14 cellular contexts compared by ENCODE assay signal in the genomic region with DNA sequence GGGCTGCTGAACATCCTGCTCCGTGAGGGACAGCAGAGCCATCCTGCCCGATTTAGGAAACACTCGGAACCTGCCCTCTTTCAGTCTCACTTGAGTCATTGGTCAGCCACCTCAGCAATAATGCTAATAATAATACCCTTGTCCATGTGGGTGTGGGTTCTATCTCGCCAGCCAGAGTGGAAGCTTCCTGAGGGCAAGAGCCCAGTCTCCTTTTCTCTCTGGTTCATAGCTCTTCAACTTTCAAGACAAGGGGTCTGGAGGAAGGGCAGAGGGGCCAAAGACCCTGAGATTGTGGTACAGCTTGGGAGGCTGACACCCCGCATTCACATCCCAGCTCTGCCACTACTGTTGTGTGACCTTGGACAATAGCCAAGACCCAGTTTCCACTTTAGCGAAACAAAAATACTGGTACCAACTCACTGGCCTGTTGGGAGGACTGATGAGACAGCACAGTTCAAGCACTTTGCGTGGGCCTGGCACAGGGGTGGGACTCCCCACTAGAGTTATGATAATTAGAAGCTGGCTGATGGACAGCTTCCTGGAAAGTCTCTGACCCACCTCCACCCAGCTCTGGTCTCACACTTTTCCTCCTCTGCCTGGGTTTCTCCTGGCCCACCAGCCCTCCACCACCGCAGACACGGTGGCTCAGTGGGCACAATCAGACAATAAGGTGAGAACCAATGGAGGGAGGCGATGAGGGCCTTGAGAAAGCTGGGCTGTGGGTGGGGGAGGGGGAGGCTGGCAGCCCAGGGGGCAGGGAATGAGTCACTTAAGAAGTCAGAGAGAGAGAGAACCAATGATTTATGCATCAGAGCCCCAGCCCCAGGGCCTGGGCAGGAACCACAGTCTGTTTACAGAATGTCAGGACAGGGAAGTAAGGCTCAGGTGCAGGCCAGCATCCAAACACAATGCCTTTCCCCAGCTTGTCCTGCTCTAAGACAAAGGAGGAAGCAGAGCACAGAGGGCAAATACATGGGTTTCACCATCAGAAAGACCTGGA. TPM values are rescaled to one million over a fixed set of nuclear protein-coding genes. Genes with fewer than 3 reads are reported as not detected.
A peak's percentile ranks its signal among the peaks of the same experiment; 100 is the strongest.
DNase-seq lines count a peak whose midpoint lies in the region; ATAC-seq, FAIRE-seq and TF ChIP-seq lines count a peak whose summit lies in the region.
"Had no signal": no experiment of that assay in that cellular context is flagged by ENCODE, and none has a peak within 500 bp of the region (broad histone marks: within the 10 kb centered on the region; RNA-seq: fewer than 3 reads in every experiment).

No MANE protein-coding gene starts in this region.

- H2AFZ ChIP-seq in astrocyte (ENCODE audit: low read depth, low read length) = no peak overlapping the region

- no peaks in the 10 kb centered on the region for H4K20me1 ChIP-seq in astrocyte (ENCODE audit: insufficient read depth, low read length)

- CTCF ChIA-PET in T-cell (lab: Charles Lee) = interaction anchor here in 1 of 2 donors (0.6 kb wide), 1 partner anchor 160 kb away, joined by 4 read pairs; no protein-coding TSS in a partner anchor

- ATAC-seq in stimulated activated naive CD8-positive, alpha-beta T cell treated with anti-CD3 and anti-CD28 coated beads, Interleukin-15, Interleukin-2, amounts not matched to agents 100 U/mL and 50 U/mL, for 24 hours = no peak
- no peak for ATAC-seq in stimulated activated naive CD8-positive, alpha-beta T cell treated with anti-CD3 and anti-CD28 coated beads, Interleukin-15, amount 100 ng/mL, for 72 hours
- ATAC-seq in HG03045 (IDR thresholded peaks at IDR 0.05; ENCODE audit: unreplicated experiment) (no peak), GM19455 (IDR thresholded peaks at IDR 0.05; ENCODE audit: unreplicated experiment) (no peak), T-cell (replicated peaks in 1 of 4) (no peak)
- ATAC-seq: right cardiac atrium had no signal

- peaks cover 7% of the 10 kb centered on the region for H3K4me1 ChIP-seq in astrocyte (ENCODE audit: insufficient read depth, low read length)
- H3K4me1 ChIP-seq: colonic mucosa had no signal

- H3K4me1 Mint-ChIP-seq in stimulated activated naive CD8-positive, alpha-beta T cell treated with anti-CD3 and anti-CD28 coated beads, Interleukin-15, amount 100 ng/mL, for 72 hours = peaks cover 4% of the 10 kb centered on the region
- peaks cover 6% of the 10 kb centered on the region for H3K4me1 Mint-ChIP-seq in astrocyte (ENCODE audit: low read depth, unreplicated experiment)
- no peaks in the 10 kb centered on the region for H3K4me1 Mint-ChIP-seq in T-cell
- H3K4me1 Mint-ChIP-seq: CD4-positive, CD25-positive, alpha-beta regulatory T cell had no signal

- no peak overlapping the region for H3K4me3 ChIP-seq in astrocyte (ENCODE audit: insufficient read depth, low read depth, low read length)
- H3K4me3 ChIP-seq: colonic mucosa had no signal

- H3K27me3 ChIP-seq in astrocyte (ENCODE audit: insufficient read depth, low read length) = peaks cover 3% of the 10 kb centered on the region
- H3K27me3 ChIP-seq: colonic mucosa had no signal

- H3K36me3 Mint-ChIP-seq in astrocyte (ENCODE audit: low read depth, unreplicated experiment) (no peaks in the 10 kb centered on the region), T-cell (no peaks in the 10 kb centered on the region)
- H3K36me3 Mint-ChIP-seq: CD4-positive, CD25-positive, alpha-beta regulatory T cell had no signal

- no peak overlapping the region for H3K9ac ChIP-seq in astrocyte (ENCODE audit: low read length)

- H3K79me2 ChIP-seq in astrocyte (ENCODE audit: insufficient read depth, low read length) = no peaks in the 10 kb centered on the region

- H3K9me3 ChIP-seq in astrocyte (ENCODE audit: insufficient read depth, low read depth, low read length) = no peaks in the 10 kb centered on the region
- H3K9me3 ChIP-seq: colonic mucosa had no signal

- H3K4me3 Mint-ChIP-seq in stimulated activated naive CD8-positive, alpha-beta T cell treated with anti-CD3 and anti-CD28 coated beads, Interleukin-15, amount 100 ng/mL, for 72 hours = no peak overlapping the region
- no peak overlapping the region for H3K4me3 Mint-ChIP-seq in astrocyte (ENCODE audit: unreplicated experiment)
- no peak overlapping the region for H3K4me3 Mint-ChIP-seq in T-cell
- H3K4me3 Mint-ChIP-seq: CD4-positive, CD25-positive, alpha-beta regulatory T cell had no signal

- no peaks in the 10 kb centered on the region for H3K36me3 ChIP-seq in astrocyte (ENCODE audit: insufficient read depth, low read length)
- H3K36me3 ChIP-seq: colonic mucosa had no signal

- TF ChIP-seq CTCF in astrocyte (IDR thresholded peaks at IDR 0.05; ENCODE audit: insufficient read depth, low read depth, low read length) = no peak

- TF ChIP-seq POLR2A in GM12892 (IDR thresholded peaks at IDR 0.05; ENCODE audit: low read depth, low read length) = no peak

- peaks cover 12% of the 10 kb centered on the region for H3K27me3 Mint-ChIP-seq in stimulated activated naive CD8-positive, alpha-beta T cell treated with anti-CD3 and anti-CD28 coated beads, Interleukin-15, amount 100 ng/mL, for 72 hours
- H3K27me3 Mint-ChIP-seq in astrocyte (ENCODE audit: low read depth, unreplicated experiment) = peaks cover 55% of the 10 kb centered on the region
- peaks cover 0 to 5% of the 10 kb centered on the region in 2 donors for H3K27me3 Mint-ChIP-seq in T-cell
- H3K27me3 Mint-ChIP-seq: CD4-positive, CD25-positive, alpha-beta regulatory T cell had no signal

- no peaks in the 10 kb centered on the region for H3K9me3 Mint-ChIP-seq in stimulated activated naive CD8-positive, alpha-beta T cell treated with anti-CD3 and anti-CD28 coated beads, Interleukin-15, amount 100 ng/mL, for 72 hours
- no peaks in the 10 kb centered on the region for H3K9me3 Mint-ChIP-seq in astrocyte (ENCODE audit: unreplicated experiment)
- H3K9me3 Mint-ChIP-seq in T-cell = no peaks in the 10 kb centered on the region
- H3K9me3 Mint-ChIP-seq: CD4-positive, CD25-positive, alpha-beta regulatory T cell had no signal

- FAIRE-seq in astrocyte (lab: Jason Lieb, UNC) (no peak), GM12892 (lab: Jason Lieb, UNC) (no peak)
- FAIRE-seq: islet of Langerhans had no signal

- H3K4me2 ChIP-seq in astrocyte (ENCODE audit: low read length) = peak overlapping the region; percentile 32

- POLR2A ChIA-PET in T-cell (lab: Charles Lee) = no interaction called here

- H3K27ac Mint-ChIP-seq in stimulated activated naive CD8-positive, alpha-beta T cell treated with anti-CD3 and anti-CD28 coated beads, Interleukin-15, amount 100 ng/mL, for 72 hours = peak overlapping the region in 1 of 2 donors; percentile 31
- H3K27ac Mint-ChIP-seq in astrocyte (ENCODE audit: unreplicated experiment) (no peak overlapping the region), T-cell (no peak overlapping the region)
- H3K27ac Mint-ChIP-seq: CD4-positive, CD25-positive, alpha-beta regulatory T cell had no signal

- peak; percentile 17 for DNase-seq in stimulated activated naive CD8-positive, alpha-beta T cell treated with anti-CD3 and anti-CD28 coated beads, Interleukin-15, Interleukin-2, amounts not matched to agents 100 U/mL and 50 U/mL, for 24 hours
- no peak for DNase-seq in stimulated activated naive CD8-positive, alpha-beta T cell treated with anti-CD3 and anti-CD28 coated beads, Interleukin-15, amount 100 ng/mL, for 72 hours
- peak; percentile 36 for DNase-seq in astrocyte (ENCODE audit: low read depth)
- DNase-seq in iPS-NIHi7 (ENCODE audit: extremely low spot score) = peak; percentile 49
- no peak for DNase-seq in GM12892 (ENCODE audit: insufficient read length)
- DNase-seq in T-cell = no peak
- DNase-seq: activated CD8-positive, alpha-beta memory T cell treated with anti-CD3 and anti-CD28 coated beads, Interleukin-2, amount 50 U/mL, for 48 hours; CD4-positive, CD25-positive, alpha-beta regulatory T cell; colonic mucosa; right cardiac atrium; stimulated activated CD8-positive, alpha-beta memory T cell treated with anti-CD3 and anti-CD28 coated beads, Interleukin-4, amount 100 ng/mL, for 48 hours had no signal

- H3K27ac ChIP-seq in astrocyte (ENCODE audit: low read depth, low read length) = no peak overlapping the region
- H3K27ac ChIP-seq: colonic mucosa had no signal

RNA-seq across cellular contexts. Expression of gene FAIM2, which starts 9.6 kb away (rescaled TPM):
- 0.10 and 0.18 TPM in 2 replicates for total RNA-seq in astrocyte
- polyA plus RNA-seq in GM12892 (2012; ENCODE audit: missing spikeins) = not detected
- under 1 TPM in 2 of 5 donors, not detected in 3; 0.25 to 0.30 TPM for total RNA-seq in T-cell

RNA-seq across cellular contexts. Expression of gene BCDIN3D, which starts 51.1 kb away (rescaled TPM):
- total RNA-seq in astrocyte (3.1 and 3.7 TPM in 2 replicates), T-cell (10 to 100 TPM in 3 of 5 donors, 1 to 10 TPM in 2; 4.7 to 12.8 (median 12.3) TPM)
- polyA plus RNA-seq in GM12892 (2012; ENCODE audit: missing spikeins) = 3.9 TPM

RNA-seq across cellular contexts. Expression of gene AQP2, which starts 56.5 kb away (rescaled TPM):
- total RNA-seq in astrocyte (not detected in 2 replicates), T-cell (not detected)
- polyA plus RNA-seq in GM12892 (2012; ENCODE audit: missing spikeins) = not detected
- total RNA-seq: CD4-positive, CD25-positive, alpha-beta regulatory T cell; colonic mucosa had no signal
- polyA plus RNA-seq: CD4-positive, CD25-positive, alpha-beta regulatory T cell had no signal

Comparison
In these comparisons a context has a peak if more than half of its experiments do, and no peak if none do; other contexts are left out.
1. DNase-seq: peak in stimulated activated naive CD8-positive, alpha-beta T cell treated with anti-CD3 and anti-CD28 coated beads, Interleukin-15, Interleukin-2, amounts not matched to agents 100 U/mL and 50 U/mL, for 24 hours (single experiment), astrocyte (single experiment) and iPS-NIHi7 (single experiment); none in stimulated activated naive CD8-positive, alpha-beta T cell treated with anti-CD3 and anti-CD28 coated beads, Interleukin-15, amount 100 ng/mL, for 72 hours (0 of 2), GM12892 (single experiment) and T-cell (0 of 34).